Comparison of ENCODE assay signal across 17 cellular contexts in genomic region chr6:146281963-146282362, GRCh38.
DNase-seq lines count a peak whose midpoint lies in the region; ATAC-seq and TF ChIP-seq lines count a peak whose summit lies in the region.
"Had no signal": no experiment of that assay in that cellular context is flagged by ENCODE, and none has a peak within 500 bp of the region (broad histone marks: within the 10 kb centered on the region; RNA-seq: fewer than 3 reads in every experiment).

No MANE protein-coding gene starts in this region.

- TF ChIP-seq POLR2A in thyroid gland (IDR thresholded peaks at IDR 0.05): no peak

- peak; percentile 53 for ATAC-seq in GM18870 (IDR thresholded peaks at IDR 0.05; ENCODE audit: unreplicated experiment)
- ATAC-seq in HG02642 (IDR thresholded peaks at IDR 0.05; ENCODE audit: poor library complexity, unreplicated experiment): peak; percentile 59
- peak; percentile 66 for ATAC-seq in HG03342 (IDR thresholded peaks at IDR 0.05; ENCODE audit: unreplicated experiment)
- ATAC-seq in GM19023 (IDR thresholded peaks at IDR 0.05; ENCODE audit: unreplicated experiment): no peak
- no peak for ATAC-seq in upper lobe of right lung
- ATAC-seq: CD8-positive, alpha-beta T cell; K562; T-helper 17 cell had no signal

- H3K27ac Mint-ChIP-seq in glutamatergic neuron (ENCODE audit: unreplicated experiment): no peak overlapping the region
- H3K27ac Mint-ChIP-seq: CD8-positive, alpha-beta T cell; T-helper 17 cell had no signal

- no peak for TF ChIP-seq CTCF in thyroid gland (IDR thresholded peaks at IDR 0.05)
- TF ChIP-seq CTCF in upper lobe of right lung (IDR thresholded peaks at IDR 0.05): no peak
- no peak for TF ChIP-seq CTCF in glutamatergic neuron (IDR thresholded peaks at IDR 0.05; ENCODE audit: partially characterized antibody, unreplicated experiment)

- H3K27ac ChIP-seq in thyroid gland (no peak overlapping the region), upper lobe of right lung (no peak overlapping the region)
- H3K27ac ChIP-seq: BLaER1 treated with 17β-estradiol and CSF1 and Interleukin-3, amounts not matched to agents 10 nM and 100 nM; Peyer's patch; SJSA1 had no signal

- no peak overlapping the region for H3K4me3 Mint-ChIP-seq in glutamatergic neuron (ENCODE audit: unreplicated experiment)
- H3K4me3 Mint-ChIP-seq: CD8-positive, alpha-beta T cell; T-helper 17 cell had no signal

- no peaks in the 10 kb centered on the region for H3K9me3 ChIP-seq in thyroid gland
- no peaks in the 10 kb centered on the region for H3K9me3 ChIP-seq in upper lobe of right lung
- H3K9me3 ChIP-seq: Peyer's patch, SJSA1 had no signal

- H3K4me1 Mint-ChIP-seq in glutamatergic neuron (ENCODE audit: low read depth, unreplicated experiment): no peaks in the 10 kb centered on the region
- H3K4me1 Mint-ChIP-seq: T-helper 17 cell had no signal

- intact Hi-C loops in thyroid gland (cut with DNase I) (no loop called here), upper lobe of right lung (cut with DNase I) (no loop called here)

- H3K27me3 Mint-ChIP-seq in glutamatergic neuron (ENCODE audit: unreplicated experiment): no peaks in the 10 kb centered on the region

- H3K36me3 ChIP-seq in thyroid gland (no peaks in the 10 kb centered on the region), upper lobe of right lung (no peaks in the 10 kb centered on the region)
- H3K36me3 ChIP-seq: BLaER1 treated with 17β-estradiol and CSF1 and Interleukin-3, amounts not matched to agents 10 nM and 100 nM; Peyer's patch; SJSA1 had no signal

- H3K27me3 ChIP-seq in thyroid gland (no peaks in the 10 kb centered on the region), upper lobe of right lung (no peaks in the 10 kb centered on the region)
- H3K27me3 ChIP-seq: BLaER1 treated with 17β-estradiol and CSF1 and Interleukin-3, amounts not matched to agents 10 nM and 100 nM; Peyer's patch had no signal

- H3K4me1 ChIP-seq in thyroid gland (no peaks in the 10 kb centered on the region), upper lobe of right lung (no peaks in the 10 kb centered on the region)
- H3K4me1 ChIP-seq: Peyer's patch, SJSA1 had no signal

- H3K36me3 Mint-ChIP-seq in glutamatergic neuron (ENCODE audit: unreplicated experiment): no peaks in the 10 kb centered on the region
- H3K36me3 Mint-ChIP-seq: CD8-positive, alpha-beta T cell had no signal

- H3K4me3 ChIP-seq in thyroid gland (replicated peaks in 1 of 3) (no peak overlapping the region), upper lobe of right lung (no peak overlapping the region)
- H3K4me3 ChIP-seq: BLaER1 treated with 17β-estradiol and CSF1 and Interleukin-3, amounts not matched to agents 10 nM and 100 nM; K562; Peyer's patch; SJSA1 had no signal

- H3K9me3 Mint-ChIP-seq in glutamatergic neuron (ENCODE audit: unreplicated experiment): no peaks in the 10 kb centered on the region
- H3K9me3 Mint-ChIP-seq: CD8-positive, alpha-beta T cell had no signal

- DNase-seq in thyroid gland (no peak), upper lobe of right lung (no peak), glutamatergic neuron (no peak)
- DNase-seq: Calu3; CD8-positive, alpha-beta T cell; NCI-H1105; NCI-H2081 treated with DMSO at 0.1 percent for 48 hours; NCI-H446 treated with DMSO at 0.1 percent for 48 hours; Peyer's patch; T-helper 17 cell had no signal

Comparison
In these comparisons a context has a peak if more than half of its experiments do, and no peak if none do; other contexts are left out.
1. ATAC-seq: peak in GM18870 (single experiment), HG02642 (single experiment) and HG03342 (single experiment); none in GM19023 (single experiment) and upper lobe of right lung (single experiment).